7 cellular contexts compared by ENCODE assay signal in genomic region chr11:65117206-65118096, GRCh38. TPM values are rescaled to one million over a fixed set of nuclear protein-coding genes. Genes with fewer than 3 reads are reported as not detected.
DNase-seq lines count a peak whose midpoint lies in the region; ATAC-seq, FAIRE-seq and TF ChIP-seq lines count a peak whose summit lies in the region.

Gene ZNHIT2 (minus strand): TSS chr11:65117701. CDS start chr11:65117653, 48 bp downstream.

- no peaks in the 10 kb centered on the region for H3K9me3 ChIP-seq in astrocyte (ENCODE audit: insufficient read depth, low read depth, low read length)
- H3K9me3 ChIP-seq in right cardiac atrium (ENCODE audit: control insufficient read depth, low read length) = no peaks in the 10 kb centered on the region

- H3K4me3 ChIP-seq in astrocyte (ENCODE audit: insufficient read depth, low read depth, low read length) = peak within 1 kb of the TSS; percentile 75
- H3K4me3 ChIP-seq in right cardiac atrium (ENCODE audit: low read length) = peak within 1 kb of the TSS; percentile 57
- H3K4me3 ChIP-seq in rectal smooth muscle tissue (ENCODE audit: low read length) = peak within 1 kb of the TSS; percentile 91

- H3K27me3 ChIP-seq in astrocyte (ENCODE audit: insufficient read depth, low read length) (no peaks in the 10 kb centered on the region), right cardiac atrium (ENCODE audit: control insufficient read depth, insufficient read depth) (no peaks in the 10 kb centered on the region), rectal smooth muscle tissue (ENCODE audit: control insufficient read depth, insufficient read depth, low read length) (no peaks in the 10 kb centered on the region)

- DNase-seq in NCI-H1930 (lab: John Stamatoyannopoulos, UW) = peak; percentile 96 to 99
- DNase-seq in T-helper 22 cell (ENCODE audit: low read depth) = peak; percentile 99
- peak; percentile 92 for DNase-seq in astrocyte (ENCODE audit: low read depth)
- DNase-seq in right cardiac atrium = peak; percentile 100

- intact Hi-C loops in right cardiac atrium (cut with DNase I) = loop anchor here in 2 of 4 donors (10.0 kb wide), 3 partner anchors 93 to 333 kb away; partner anchors contain the start of genes CDC42BPG (in 1 of the 2) and SNX15 (in 1 of the 2)

- peak within 1 kb of the TSS; percentile 86 for H3K4me3 Mint-ChIP-seq in astrocyte (ENCODE audit: unreplicated experiment)

- peaks cover 23% of the 10 kb centered on the region for H4K20me1 ChIP-seq in astrocyte (ENCODE audit: insufficient read depth, low read length)

- peaks cover 12% of the 10 kb centered on the region for H3K4me1 Mint-ChIP-seq in astrocyte (ENCODE audit: low read depth, unreplicated experiment)

- H3K9ac ChIP-seq in astrocyte (ENCODE audit: low read length) = peak within 1 kb of the TSS; percentile 92
- peak within 1 kb of the TSS; percentile 68 for H3K9ac ChIP-seq in rectal smooth muscle tissue (ENCODE audit: low read length)

- peak within 1 kb of the TSS; percentile 91 for H3K4me2 ChIP-seq in astrocyte (ENCODE audit: low read length)

- FAIRE-seq in astrocyte (lab: Jason Lieb, UNC) = peak; percentile 54

- peaks cover 53% of the 10 kb centered on the region for H3K79me2 ChIP-seq in astrocyte (ENCODE audit: insufficient read depth, low read length)

- peak; percentile 90 for TF ChIP-seq CTCF in astrocyte (IDR thresholded peaks at IDR 0.05; ENCODE audit: insufficient read depth, low read depth, low read length)

- ATAC-seq in GM18502 (IDR thresholded peaks at IDR 0.05; ENCODE audit: poor library complexity, unreplicated experiment) = peak; percentile 65
- ATAC-seq in HG02970 (IDR thresholded peaks at IDR 0.05; ENCODE audit: low FRiP score, unreplicated experiment) = peak; percentile 62
- peak; percentile 86 to 88 for ATAC-seq in right cardiac atrium

- H3K27ac Mint-ChIP-seq in astrocyte (ENCODE audit: unreplicated experiment) = peak within 1 kb of the TSS; percentile 90

- H3K27me3 Mint-ChIP-seq in astrocyte (ENCODE audit: low read depth, unreplicated experiment) = no peaks in the 10 kb centered on the region

- H3K36me3 ChIP-seq in astrocyte (ENCODE audit: insufficient read depth, low read length) (peaks cover 15% of the 10 kb centered on the region), rectal smooth muscle tissue (ENCODE audit: control insufficient read depth, insufficient read depth, low read length) (peaks cover 10% of the 10 kb centered on the region)

- H3K4me1 ChIP-seq in astrocyte (ENCODE audit: insufficient read depth, low read length) = peaks cover 30% of the 10 kb centered on the region
- no peaks in the 10 kb centered on the region for H3K4me1 ChIP-seq in right cardiac atrium (ENCODE audit: control insufficient read depth, insufficient read depth, low read length)
- H3K4me1 ChIP-seq in rectal smooth muscle tissue (ENCODE audit: control insufficient read depth, insufficient read depth, low read length) = peaks cover 19% of the 10 kb centered on the region

- under 1% methylated on average over 89 of the region's 89 CpGs for WGBS in right cardiac atrium

- no peaks in the 10 kb centered on the region for H3K9me3 Mint-ChIP-seq in astrocyte (ENCODE audit: unreplicated experiment)

- peak within 1 kb of the TSS; percentile 82 for H3K27ac ChIP-seq in astrocyte (ENCODE audit: low read depth, low read length)
- H3K27ac ChIP-seq in right cardiac atrium (ENCODE audit: low read length) = peak within 1 kb of the TSS; percentile 48
- H3K27ac ChIP-seq in rectal smooth muscle tissue (ENCODE audit: low read depth, low read length) = peak within 1 kb of the TSS; percentile 84

- peak within 1 kb of the TSS; percentile 44 for H2AFZ ChIP-seq in astrocyte (ENCODE audit: low read depth, low read length)

- H3K36me3 Mint-ChIP-seq in astrocyte (ENCODE audit: low read depth, unreplicated experiment) = peaks cover 17% of the 10 kb centered on the region

RNA-seq across cellular contexts. Expression of gene ZNHIT2, which starts in this region (rescaled TPM):
- total RNA-seq in astrocyte (8.1 and 10.0 TPM in 2 replicates), right cardiac atrium (1 to 10 TPM; 6.4 to 9.2 (median 7.8) TPM)
- polyA plus RNA-seq in right cardiac atrium = 11.6 TPM

Comparison
In these comparisons a context has a peak if more than half of its experiments do, and no peak if none do; other contexts are left out.
1. Peak in every context shown above with its lines: DNase-seq, ATAC-seq, H3K4me3 ChIP-seq and H3K27ac ChIP-seq.